Comparison of ENCODE assay signal across 1 cellular context in genomic region chr20:62043131-62043914, GRCh38.
TF ChIP-seq lines count a peak whose summit lies in the region.

No MANE protein-coding gene starts in this region.

TF ChIP-seq in HepG2, 621 proteins besides CTCF, POLR2A, EP300 and RAD21 (continued from another document and continues in another):
- no peak for TF ChIP-seq ZNF629 (CRISPR knock-in tag; conservative IDR thresholded peaks at IDR 0.05)
- no peak for TF ChIP-seq MTA3 (CRISPR knock-in tag; IDR thresholded peaks at IDR 0.05)
- TF ChIP-seq POGZ (CRISPR knock-in tag; IDR thresholded peaks at IDR 0.05): no peak
- no peak for TF ChIP-seq ZNF891 (CRISPR knock-in tag; IDR thresholded peaks at IDR 0.05)
- TF ChIP-seq STAG1 (CRISPR knock-in tag; IDR thresholded peaks at IDR 0.05): no peak; the same call in 1 of the 2 replicates
- TF ChIP-seq ZNF335 (CRISPR knock-in tag; IDR thresholded peaks at IDR 0.05): 0 out of 2 replicates have a peak, but pooled peaks have one; percentile 69
- TF ChIP-seq ZNF12 (CRISPR knock-in tag; IDR thresholded peaks at IDR 0.05): 0 out of 2 replicates have a peak, but pooled peaks have one; percentile 63
- TF ChIP-seq ZNF619 (CRISPR knock-in tag; IDR thresholded peaks at IDR 0.05): peak; percentile 63; the same call in 1 of the 2 replicates
- TF ChIP-seq PAWR (CRISPR knock-in tag; IDR thresholded peaks at IDR 0.05; ENCODE audit: borderline replicate concordance): no peak
- no peak for TF ChIP-seq DMTF1 (CRISPR knock-in tag; IDR thresholded peaks at IDR 0.05)
- 0 out of 2 replicates have a peak, but pooled peaks have one; percentile 51 for TF ChIP-seq SNAPC2 (CRISPR knock-in tag; IDR thresholded peaks at IDR 0.05)
- no peak for TF ChIP-seq CBX2 (IDR thresholded peaks at IDR 0.05; ENCODE audit: low read depth, low read length)
- 0 out of 2 replicates have a peak, but pooled peaks have one; percentile 29 for TF ChIP-seq CBX2 (CRISPR knock-in tag; IDR thresholded peaks at IDR 0.05; ENCODE audit: low read depth)
- TF ChIP-seq LCORL (IDR thresholded peaks at IDR 0.05): no peak
- peak; percentile 94 for TF ChIP-seq LCORL (CRISPR knock-in tag; IDR thresholded peaks at IDR 0.05)
- peak; percentile 88 for TF ChIP-seq ZNF331 (CRISPR knock-in tag; IDR thresholded peaks at IDR 0.05)
- TF ChIP-seq ZNF646 (CRISPR knock-in tag; IDR thresholded peaks at IDR 0.05): no peak; the same call in 1 of the 2 replicates
- TF ChIP-seq, protein P1, sequence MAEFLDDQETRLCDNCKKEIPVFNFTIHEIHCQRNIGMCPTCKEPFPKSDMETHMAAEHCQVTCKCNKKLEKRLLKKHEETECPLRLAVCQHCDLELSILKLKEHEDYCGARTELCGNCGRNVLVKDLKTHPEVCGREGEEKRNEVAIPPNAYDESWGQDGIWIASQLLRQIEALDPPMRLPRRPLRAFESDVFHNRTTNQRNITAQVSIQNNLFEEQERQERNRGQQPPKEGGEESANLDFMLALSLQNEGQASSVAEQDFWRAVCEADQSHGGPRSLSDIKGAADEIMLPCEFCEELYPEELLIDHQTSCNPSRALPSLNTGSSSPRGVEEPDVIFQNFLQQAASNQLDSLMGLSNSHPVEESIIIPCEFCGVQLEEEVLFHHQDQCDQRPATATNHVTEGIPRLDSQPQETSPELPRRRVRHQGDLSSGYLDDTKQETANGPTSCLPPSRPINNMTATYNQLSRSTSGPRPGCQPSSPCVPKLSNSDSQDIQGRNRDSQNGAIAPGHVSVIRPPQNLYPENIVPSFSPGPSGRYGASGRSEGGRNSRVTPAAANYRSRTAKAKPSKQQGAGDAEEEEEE (CRISPR knock-in tag; IDR thresholded peaks at IDR 0.05; ENCODE audit: borderline replicate concordance): no peak
- peak; percentile 71; the same call in 1 of the 2 replicates for TF ChIP-seq ZNF614 (CRISPR knock-in tag; IDR thresholded peaks at IDR 0.05; ENCODE audit: borderline replicate concordance)
- TF ChIP-seq TBX3 (IDR thresholded peaks at IDR 0.05; ENCODE audit: borderline replicate concordance): no peak
- TF ChIP-seq ZNF781 (CRISPR knock-in tag; IDR thresholded peaks at IDR 0.05; ENCODE audit: borderline replicate concordance, not compliant biosample characterization): no peak
- peak; percentile 71 for TF ChIP-seq ELF3 (CRISPR knock-in tag; IDR thresholded peaks at IDR 0.05)
- TF ChIP-seq ZSCAN29 (CRISPR knock-in tag; conservative IDR thresholded peaks at IDR 0.05): no peak
- no peak for TF ChIP-seq PHF5A (CRISPR knock-in tag; IDR thresholded peaks at IDR 0.05; ENCODE audit: low read depth, unreplicated experiment)
- no peak for TF ChIP-seq ZFP41 (CRISPR knock-in tag; IDR thresholded peaks at IDR 0.05; ENCODE audit: borderline replicate concordance)
- TF ChIP-seq SIN3B (IDR thresholded peaks at IDR 0.05; ENCODE audit: low read length): no peak
- peak; percentile 81 for TF ChIP-seq PATZ1 (CRISPR knock-in tag; IDR thresholded peaks at IDR 0.05)
- no peak for TF ChIP-seq ZNF326 (CRISPR knock-in tag; IDR thresholded peaks at IDR 0.05; ENCODE audit: borderline replicate concordance)
- no peak for TF ChIP-seq TBX2 (CRISPR knock-in tag; IDR thresholded peaks at IDR 0.05; ENCODE audit: borderline replicate concordance)
- TF ChIP-seq HOMEZ (CRISPR knock-in tag; IDR thresholded peaks at IDR 0.05; ENCODE audit: low read depth): peak; percentile 81
- TF ChIP-seq NFYC (CRISPR knock-in tag; IDR thresholded peaks at IDR 0.05): 0 out of 2 replicates have a peak, but pooled peaks have one; percentile 18
- peak; percentile 91 for TF ChIP-seq KMT2A (CRISPR knock-in tag; IDR thresholded peaks at IDR 0.05)
- peak; percentile 83 for TF ChIP-seq ZNF263 (CRISPR knock-in tag; IDR thresholded peaks at IDR 0.05)
- no peak for TF ChIP-seq ZNF558 (CRISPR knock-in tag; IDR thresholded peaks at IDR 0.05; ENCODE audit: borderline replicate concordance)
- TF ChIP-seq, protein P2, sequence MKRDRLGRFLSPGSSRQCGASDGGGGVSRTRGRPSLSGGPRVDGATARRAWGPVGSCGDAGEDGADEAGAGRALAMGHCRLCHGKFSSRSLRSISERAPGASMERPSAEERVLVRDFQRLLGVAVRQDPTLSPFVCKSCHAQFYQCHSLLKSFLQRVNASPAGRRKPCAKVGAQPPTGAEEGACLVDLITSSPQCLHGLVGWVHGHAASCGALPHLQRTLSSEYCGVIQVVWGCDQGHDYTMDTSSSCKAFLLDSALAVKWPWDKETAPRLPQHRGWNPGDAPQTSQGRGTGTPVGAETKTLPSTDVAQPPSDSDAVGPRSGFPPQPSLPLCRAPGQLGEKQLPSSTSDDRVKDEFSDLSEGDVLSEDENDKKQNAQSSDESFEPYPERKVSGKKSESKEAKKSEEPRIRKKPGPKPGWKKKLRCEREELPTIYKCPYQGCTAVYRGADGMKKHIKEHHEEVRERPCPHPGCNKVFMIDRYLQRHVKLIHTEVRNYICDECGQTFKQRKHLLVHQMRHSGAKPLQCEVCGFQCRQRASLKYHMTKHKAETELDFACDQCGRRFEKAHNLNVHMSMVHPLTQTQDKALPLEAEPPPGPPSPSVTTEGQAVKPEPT (CRISPR knock-in tag; IDR thresholded peaks at IDR 0.05; ENCODE audit: low read depth): no peak
- TF ChIP-seq HDAC6 (IDR thresholded peaks at IDR 0.05; ENCODE audit: low read depth, low read length): no peak
- no peak for TF ChIP-seq ZMYM3 (CRISPR knock-in tag; IDR thresholded peaks at IDR 0.05)
- no peak for TF ChIP-seq ZBTB14 (CRISPR knock-in tag; IDR thresholded peaks at IDR 0.05)
- TF ChIP-seq ZNF10 (CRISPR knock-in tag; IDR thresholded peaks at IDR 0.05; ENCODE audit: borderline replicate concordance, low read depth): no peak
- no peak for TF ChIP-seq NBN (conservative IDR thresholded peaks at IDR 0.05)
- TF ChIP-seq CREM (IDR thresholded peaks at IDR 0.05): peak; percentile 54
- TF ChIP-seq CREM (CRISPR knock-in tag; IDR thresholded peaks at IDR 0.05): no peak
- TF ChIP-seq XBP1 (CRISPR knock-in tag; IDR thresholded peaks at IDR 0.05): no peak
- TF ChIP-seq RXRB (CRISPR knock-in tag; IDR thresholded peaks at IDR 0.05; ENCODE audit: borderline replicate concordance): peak; percentile 88
- peak; percentile 96 for TF ChIP-seq PITX1 (CRISPR knock-in tag; IDR thresholded peaks at IDR 0.05)
- peak; percentile 89; the same call in 1 of the 2 replicates for TF ChIP-seq KAT7 (CRISPR knock-in tag; IDR thresholded peaks at IDR 0.05; ENCODE audit: borderline replicate concordance)
- 0 out of 2 replicates have a peak, but pooled peaks have one; percentile 7 for TF ChIP-seq ZFP36L1 (CRISPR knock-in tag; IDR thresholded peaks at IDR 0.05)
- no peak for TF ChIP-seq ZNF350 (CRISPR knock-in tag; IDR thresholded peaks at IDR 0.05; ENCODE audit: borderline replicate concordance, low read depth)
